Comparison of ENCODE assay signal across 28 cellular contexts in genomic region chr9:137499858-137500661, GRCh38. TPM values are rescaled to one million over a fixed set of nuclear protein-coding genes. Genes with fewer than 3 reads are reported as not detected.
"Had no signal": no experiment of that assay in that cellular context is flagged by ENCODE, and none has a peak within 500 bp of the region (broad histone marks: within the 10 kb centered on the region; RNA-seq: fewer than 3 reads in every experiment).

No MANE protein-coding gene starts in this region.

- H3K9me3 ChIP-seq: SK-N-SH had no signal

- H3K9me3 Mint-ChIP-seq: activated T-cell treated with anti-CD3 and anti-CD28 coated beads, Interleukin-2, amount 50 U/mL, for 72 hours had no signal

- H3K27ac ChIP-seq: brain microvascular endothelial cell, cardiac muscle cell, KMS-11 had no signal

- H3K4me3 Mint-ChIP-seq: activated CD8-positive, alpha-beta T cell treated with anti-CD3 and anti-CD28 coated beads for 36 hours; activated naive CD4-positive, alpha-beta T cell treated with anti-CD3 and anti-CD28 coated beads, Interleukin-2, amount 10 ng/mL, durations not matched to agents 7 days and 5 days; activated naive CD8-positive, alpha-beta T cell treated with anti-CD3 and anti-CD28 coated beads for 36 hours; activated T-cell treated with anti-CD3 and anti-CD28 coated beads, Interleukin-2, amount 50 U/mL, for 72 hours had no signal

- H3K27me3 ChIP-seq: brain microvascular endothelial cell, cardiac muscle cell had no signal

- H3K4me1 Mint-ChIP-seq: activated naive CD8-positive, alpha-beta T cell treated with anti-CD3 and anti-CD28 coated beads for 36 hours had no signal

- DNase-seq: activated CD4-positive, alpha-beta T cell treated with anti-CD3 and anti-CD28 coated beads for 4 hours; activated CD8-positive, alpha-beta memory T cell treated with anti-CD3 and anti-CD28 coated beads, Interleukin-2, amount 50 U/mL, for 4 hours; activated CD8-positive, alpha-beta T cell treated with anti-CD3 and anti-CD28 coated beads for 36 hours; activated gamma-delta T cell treated with Interleukin-2 at 50 U/mL for 16 hours; activated naive CD4-positive, alpha-beta T cell treated with anti-CD3 and anti-CD28 coated beads, Interleukin-2, amount 10 ng/mL, durations not matched to agents 7 days and 5 days; activated naive CD8-positive, alpha-beta T cell treated with anti-CD3 and anti-CD28 coated beads for 36 hours; activated T-cell treated with anti-CD3 and anti-CD28 coated beads, Interleukin-2, amount 50 U/mL, for 72 hours; brain microvascular endothelial cell; NCI-H1092 treated with DMSO at 0.1 percent for 48 hours; NCI-H1417 treated with DMSO at 0.1 percent for 48 hours; NCI-H1694; NCI-H2029; NCI-H2107; NCI-H2171 treated with DMSO at 0.1 percent for 48 hours; NCI-H345; NCI-H510A; NCI-H526 treated with DMSO at 0.1 percent for 48 hours; NCI-H82; SK-N-SH; T-helper 1 cell had no signal

- H3K27me3 Mint-ChIP-seq: activated CD8-positive, alpha-beta T cell treated with anti-CD3 and anti-CD28 coated beads for 36 hours; activated naive CD8-positive, alpha-beta T cell treated with anti-CD3 and anti-CD28 coated beads for 36 hours had no signal

- H3K4me2 ChIP-seq: KMS-11, SK-N-SH had no signal

- H3K9ac ChIP-seq: KMS-11, SK-N-SH had no signal

- H3K27ac Mint-ChIP-seq: activated CD8-positive, alpha-beta T cell treated with anti-CD3 and anti-CD28 coated beads for 36 hours; activated naive CD4-positive, alpha-beta T cell treated with anti-CD3 and anti-CD28 coated beads, Interleukin-2, amount 10 ng/mL, durations not matched to agents 7 days and 5 days; activated naive CD8-positive, alpha-beta T cell treated with anti-CD3 and anti-CD28 coated beads for 36 hours; activated T-cell treated with anti-CD3 and anti-CD28 coated beads, Interleukin-2, amount 50 U/mL, for 72 hours; activated T-helper 2 cell treated with anti-CD3 and anti-CD28 coated beads, Interferon-gamma antibody, Interleukin-2, Interleukin-4, amounts not matched to agents 10 μg/mL and 5 μg/mL and 100 μg/mL, durations not matched to agents 14 hours and 24 hours and 36 hours had no signal

- ATAC-seq: activated CD4-positive, CD25-positive, alpha-beta regulatory T cell treated with anti-CD3 and anti-CD28 coated beads, Interleukin-2, amount 50 U/mL, for 24 hours; activated CD8-positive, alpha-beta T cell treated with anti-CD3 and anti-CD28 coated beads for 36 hours; activated T-cell treated with anti-CD3 and anti-CD28 coated beads, Interleukin-2, amount 50 U/mL, for 72 hours had no signal

- H3K4me3 ChIP-seq: cardiac muscle cell had no signal

- H3K36me3 ChIP-seq: brain microvascular endothelial cell, cardiac muscle cell had no signal

RNA-seq across cellular contexts. Expression of gene PNPLA7, which starts 50.1 kb away (rescaled TPM):
- total RNA-seq: RPMI7951 had no signal

RNA-seq across cellular contexts. Expression of gene ENTPD8, which starts 58.9 kb away (rescaled TPM):
- total RNA-seq: activated CD8-positive, alpha-beta T cell treated with anti-CD3 and anti-CD28 coated beads for 36 hours; activated naive CD8-positive, alpha-beta T cell treated with anti-CD3 and anti-CD28 coated beads for 36 hours; activated T-cell treated with anti-CD3 and anti-CD28 coated beads, Interleukin-2, amount 50 U/mL, for 72 hours; activated T-helper 2 cell treated with anti-CD3 and anti-CD28 coated beads, Interferon-gamma antibody, Interleukin-2, Interleukin-4, amounts not matched to agents 10 μg/mL and 5 μg/mL and 100 μg/mL, durations not matched to agents 14 hours and 24 hours and 36 hours; MCF 10A; OCI-LY7; RPMI7951; T-helper 2 cell treated with Interferon-gamma antibody and Interleukin-4, amounts not matched to agents 100 ng/mL and 5 ng/mL, for 36 hours had no signal
